In genomic region chr12:48851883-48852733, GRCh38 we compare ENCODE assay signal across 1 cellular context.
TF ChIP-seq lines count a peak whose summit lies in the region.

DDX23 (minus strand) TSS chr12:48852163; CDS start chr12:48845782, 6,381 bp downstream.

TF ChIP-seq in K562, 482 proteins besides CTCF, POLR2A, EP300 and RAD21 (continued from another document and continues in another):
- TF ChIP-seq ZMIZ1 (IDR thresholded peaks at IDR 0.05; ENCODE audit: low read depth in 2 of 2, low read length in 2 of 2) (no peak), KDM5B (IDR thresholded peaks at IDR 0.05; ENCODE audit: insufficient replicate concordance, low read depth, low read length) (peak; percentile 87), BCL6 (CRISPR knock-in tag; IDR thresholded peaks at IDR 0.05) (peak; percentile 91), SMARCC2 (IDR thresholded peaks at IDR 0.05; ENCODE audit: low read depth) (no peak), ZBED1 (IDR thresholded peaks at IDR 0.05) (no peak), ZNF408 (CRISPR knock-in tag; IDR thresholded peaks at IDR 0.05; ENCODE audit: low read depth) (no peak), ZNF512 (tag; IDR thresholded peaks at IDR 0.05) (no peak), ATF1 (CRISPR knock-in tag; IDR thresholded peaks at IDR 0.05) (0 out of 2 replicates have a peak, but pooled peaks have one; percentile 15), ATF1 (tag; IDR thresholded peaks at IDR 0.05) (peak; percentile 95), ZNF133 (CRISPR knock-in tag; IDR thresholded peaks at IDR 0.05) (no peak), HDAC8 (tag; IDR thresholded peaks at IDR 0.05) (peak; percentile 81; the same call in 1 of the 2 replicates), THRAP3 (IDR thresholded peaks at IDR 0.05; ENCODE audit: borderline replicate concordance) (no peak), CLOCK (CRISPR knock-in tag; IDR thresholded peaks at IDR 0.05; ENCODE audit: borderline replicate concordance) (no peak), ZNF57 (CRISPR knock-in tag; IDR thresholded peaks at IDR 0.05) (no peak), ETS1 (conservative IDR thresholded peaks at IDR 0.05; ENCODE audit: control insufficient read depth, low read depth, low read length) (peak; percentile 100), ZEB2 (IDR thresholded peaks at IDR 0.05) (no peak), SMAD4 (CRISPR knock-in tag; conservative IDR thresholded peaks at IDR 0.05) (peak; percentile 85), ZC3H11A (IDR thresholded peaks at IDR 0.05; ENCODE audit: low read depth, low read length) (peak; percentile 25; the same call in 1 of the 2 replicates), PML (IDR thresholded peaks at IDR 0.05; ENCODE audit: low read length) (no peak), CXXC5 (CRISPR knock-in tag; IDR thresholded peaks at IDR 0.05) (peak; percentile 98), RBM39 (optimal IDR thresholded peaks at IDR 0.05; ENCODE audit: low read depth, low read length) (no peak), E2F4 (CRISPR knock-in tag; IDR thresholded peaks at IDR 0.05; ENCODE audit: low read depth) (no peak), BDP1 (IDR thresholded peaks at IDR 0.05; ENCODE audit: insufficient read depth, insufficient read length) (no peak), ZBTB17 (CRISPR knock-in tag; IDR thresholded peaks at IDR 0.05) (peak; percentile 92), DMBX1 (CRISPR knock-in tag; IDR thresholded peaks at IDR 0.05; ENCODE audit: borderline replicate concordance) (peak; percentile 93), BRCA1 (IDR thresholded peaks at IDR 0.05) (no peak), BRCA1 (CRISPR knock-in tag; IDR thresholded peaks at IDR 0.05) (no peak), SRF (CRISPR knock-in tag; IDR thresholded peaks at IDR 0.05) (no peak), NEUROD1 (IDR thresholded peaks at IDR 0.05; ENCODE audit: borderline replicate concordance, low read depth, low read length, partially characterized antibody) (peak; percentile 47), SREBF1 (IDR thresholded peaks at IDR 0.05; ENCODE audit: borderline replicate concordance, low read depth, low read length) (peak; percentile 76; the same call in 1 of the 2 replicates), DNMT1 (IDR thresholded peaks at IDR 0.05) (no peak), PPARD (CRISPR knock-in tag; IDR thresholded peaks at IDR 0.05) (no peak), GABPB1 (CRISPR knock-in tag; IDR thresholded peaks at IDR 0.05) (peak; percentile 57; the same call in 1 of the 2 replicates), ZNF174 (CRISPR knock-in tag; IDR thresholded peaks at IDR 0.05) (no peak), MED1 (CRISPR knock-in tag; IDR thresholded peaks at IDR 0.05; ENCODE audit: borderline replicate concordance) (no peak), THRB (CRISPR knock-in tag; conservative IDR thresholded peaks at IDR 0.05) (0 out of 2 replicates have a peak, but pooled peaks have one; percentile 21), SMARCA4 (IDR thresholded peaks at IDR 0.05) (peak; percentile 40; the same call in 1 of the 2 replicates), ZNF740 (CRISPR knock-in tag; IDR thresholded peaks at IDR 0.05) (peak; percentile 99), ZNF740 (tag; IDR thresholded peaks at IDR 0.05) (peak in 1 of 2 experiments; percentile 99; a peak in 2 of 4 replicates), GABPA (tag; conservative IDR thresholded peaks at IDR 0.05; ENCODE audit: low read depth) (peak; percentile 79), NR4A1 (CRISPR knock-in tag; IDR thresholded peaks at IDR 0.05) (no peak), NR4A1 (tag; IDR thresholded peaks at IDR 0.05) (peak; percentile 83)
- TF ChIP-seq, protein P1, sequence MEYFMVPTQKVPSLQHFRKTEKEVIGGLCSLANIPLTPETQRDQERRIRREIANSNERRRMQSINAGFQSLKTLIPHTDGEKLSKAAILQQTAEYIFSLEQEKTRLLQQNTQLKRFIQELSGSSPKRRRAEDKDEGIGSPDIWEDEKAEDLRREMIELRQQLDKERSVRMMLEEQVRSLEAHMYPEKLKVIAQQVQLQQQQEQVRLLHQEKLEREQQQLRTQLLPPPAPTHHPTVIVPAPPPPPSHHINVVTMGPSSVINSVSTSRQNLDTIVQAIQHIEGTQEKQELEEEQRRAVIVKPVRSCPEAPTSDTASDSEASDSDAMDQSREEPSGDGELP (CRISPR knock-in tag; IDR thresholded peaks at IDR 0.05; ENCODE audit: borderline replicate concordance), result peak; percentile 90
- TF ChIP-seq, protein P2, sequence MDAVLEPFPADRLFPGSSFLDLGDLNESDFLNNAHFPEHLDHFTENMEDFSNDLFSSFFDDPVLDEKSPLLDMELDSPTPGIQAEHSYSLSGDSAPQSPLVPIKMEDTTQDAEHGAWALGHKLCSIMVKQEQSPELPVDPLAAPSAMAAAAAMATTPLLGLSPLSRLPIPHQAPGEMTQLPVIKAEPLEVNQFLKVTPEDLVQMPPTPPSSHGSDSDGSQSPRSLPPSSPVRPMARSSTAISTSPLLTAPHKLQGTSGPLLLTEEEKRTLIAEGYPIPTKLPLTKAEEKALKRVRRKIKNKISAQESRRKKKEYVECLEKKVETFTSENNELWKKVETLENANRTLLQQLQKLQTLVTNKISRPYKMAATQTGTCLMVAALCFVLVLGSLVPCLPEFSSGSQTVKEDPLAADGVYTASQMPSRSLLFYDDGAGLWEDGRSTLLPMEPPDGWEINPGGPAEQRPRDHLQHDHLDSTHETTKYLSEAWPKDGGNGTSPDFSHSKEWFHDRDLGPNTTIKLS (IDR thresholded peaks at IDR 0.05; ENCODE audit: borderline replicate concordance, low read depth), result peak; percentile 97
- TF ChIP-seq, protein P3, sequence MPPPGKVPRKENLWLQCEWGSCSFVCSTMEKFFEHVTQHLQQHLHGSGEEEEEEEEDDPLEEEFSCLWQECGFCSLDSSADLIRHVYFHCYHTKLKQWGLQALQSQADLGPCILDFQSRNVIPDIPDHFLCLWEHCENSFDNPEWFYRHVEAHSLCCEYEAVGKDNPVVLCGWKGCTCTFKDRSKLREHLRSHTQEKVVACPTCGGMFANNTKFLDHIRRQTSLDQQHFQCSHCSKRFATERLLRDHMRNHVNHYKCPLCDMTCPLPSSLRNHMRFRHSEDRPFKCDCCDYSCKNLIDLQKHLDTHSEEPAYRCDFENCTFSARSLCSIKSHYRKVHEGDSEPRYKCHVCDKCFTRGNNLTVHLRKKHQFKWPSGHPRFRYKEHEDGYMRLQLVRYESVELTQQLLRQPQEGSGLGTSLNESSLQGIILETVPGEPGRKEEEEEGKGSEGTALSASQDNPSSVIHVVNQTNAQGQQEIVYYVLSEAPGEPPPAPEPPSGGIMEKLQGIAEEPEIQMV (tag; conservative IDR thresholded peaks at IDR 0.05; ENCODE audit: low read depth), result peak; percentile 83
- TF ChIP-seq, protein P4, sequence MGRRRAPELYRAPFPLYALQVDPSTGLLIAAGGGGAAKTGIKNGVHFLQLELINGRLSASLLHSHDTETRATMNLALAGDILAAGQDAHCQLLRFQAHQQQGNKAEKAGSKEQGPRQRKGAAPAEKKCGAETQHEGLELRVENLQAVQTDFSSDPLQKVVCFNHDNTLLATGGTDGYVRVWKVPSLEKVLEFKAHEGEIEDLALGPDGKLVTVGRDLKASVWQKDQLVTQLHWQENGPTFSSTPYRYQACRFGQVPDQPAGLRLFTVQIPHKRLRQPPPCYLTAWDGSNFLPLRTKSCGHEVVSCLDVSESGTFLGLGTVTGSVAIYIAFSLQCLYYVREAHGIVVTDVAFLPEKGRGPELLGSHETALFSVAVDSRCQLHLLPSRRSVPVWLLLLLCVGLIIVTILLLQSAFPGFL (CRISPR knock-in tag; IDR thresholded peaks at IDR 0.05), result no peak
- TF ChIP-seq, protein P5, sequence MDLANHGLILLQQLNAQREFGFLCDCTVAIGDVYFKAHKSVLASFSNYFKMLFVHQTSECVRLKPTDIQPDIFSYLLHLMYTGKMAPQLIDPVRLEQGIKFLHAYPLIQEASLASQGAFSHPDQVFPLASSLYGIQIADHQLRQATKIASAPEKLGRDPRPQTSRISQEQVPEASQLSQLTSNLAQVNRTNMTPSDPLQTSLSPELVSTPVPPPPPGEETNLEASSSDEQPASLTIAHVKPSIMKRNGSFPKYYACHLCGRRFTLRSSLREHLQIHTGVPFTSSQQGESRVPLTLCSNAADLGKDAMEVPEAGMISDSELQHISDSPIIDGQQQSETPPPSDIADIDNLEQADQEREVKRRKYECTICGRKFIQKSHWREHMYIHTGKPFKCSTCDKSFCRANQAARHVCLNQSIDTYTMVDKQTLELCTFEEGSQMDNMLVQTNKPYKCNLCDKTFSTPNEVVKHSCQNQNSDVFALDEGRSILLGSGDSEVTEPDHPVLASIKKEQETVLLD (IDR thresholded peaks at IDR 0.05), result peak; percentile 34; the same call in 1 of the 2 replicates
